1 cellular context compared by ENCODE assay signal in genomic region chr13:45162821-45163220, GRCh38.
TF ChIP-seq lines count a peak whose summit lies in the region.

No MANE protein-coding gene starts in this region.

TF ChIP-seq in GM12878, 131 proteins besides CTCF, POLR2A, EP300 and RAD21 (continued from another document):
- TF ChIP-seq PAX5 (IDR thresholded peaks at IDR 0.05; ENCODE audit: borderline replicate concordance, low read depth, low read length) (no peak), ATF7 (IDR thresholded peaks at IDR 0.05; ENCODE audit: low read depth) (no peak), FOS (IDR thresholded peaks at IDR 0.05; ENCODE audit: borderline replicate concordance, extremely low read depth, insufficient read length) (no peak), ZBTB11 (CRISPR knock-in tag; IDR thresholded peaks at IDR 0.05) (no peak), BCL11A (IDR thresholded peaks at IDR 0.05; ENCODE audit: low read depth, low read length) (no peak), RCOR1 (conservative IDR thresholded peaks at IDR 0.05; ENCODE audit: low read depth, low read length) (no peak), SPI1 (IDR thresholded peaks at IDR 0.05; ENCODE audit: borderline replicate concordance, insufficient read depth, low read depth, low read length) (no peak), ZBED1 (IDR thresholded peaks at IDR 0.05; ENCODE audit: borderline replicate concordance) (no peak), ETV6 (conservative IDR thresholded peaks at IDR 0.05 in 1 of 2, IDR thresholded peaks at IDR 0.05 in 1 of 2; ENCODE audit: borderline replicate concordance in 1 of 2, low read depth in 1 of 2) (no peak), JUND (IDR thresholded peaks at IDR 0.05; ENCODE audit: low read depth, low read length) (no peak), HCFC1 (IDR thresholded peaks at IDR 0.05; ENCODE audit: low read length) (no peak), HDAC2 (IDR thresholded peaks at IDR 0.05) (no peak)
- TF ChIP-seq, protein P1, sequence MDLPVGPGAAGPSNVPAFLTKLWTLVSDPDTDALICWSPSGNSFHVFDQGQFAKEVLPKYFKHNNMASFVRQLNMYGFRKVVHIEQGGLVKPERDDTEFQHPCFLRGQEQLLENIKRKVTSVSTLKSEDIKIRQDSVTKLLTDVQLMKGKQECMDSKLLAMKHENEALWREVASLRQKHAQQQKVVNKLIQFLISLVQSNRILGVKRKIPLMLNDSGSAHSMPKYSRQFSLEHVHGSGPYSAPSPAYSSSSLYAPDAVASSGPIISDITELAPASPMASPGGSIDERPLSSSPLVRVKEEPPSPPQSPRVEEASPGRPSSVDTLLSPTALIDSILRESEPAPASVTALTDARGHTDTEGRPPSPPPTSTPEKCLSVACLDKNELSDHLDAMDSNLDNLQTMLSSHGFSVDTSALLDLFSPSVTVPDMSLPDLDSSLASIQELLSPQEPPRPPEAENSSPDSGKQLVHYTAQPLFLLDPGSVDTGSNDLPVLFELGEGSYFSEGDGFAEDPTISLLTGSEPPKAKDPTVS (IDR thresholded peaks at IDR 0.05; ENCODE audit: low read depth, low read length): no peak
TF ChIP-seq in GM12878: peak in this region for 0.
